ENCODE assay signal across 11 cellular contexts in the genomic region with DNA sequence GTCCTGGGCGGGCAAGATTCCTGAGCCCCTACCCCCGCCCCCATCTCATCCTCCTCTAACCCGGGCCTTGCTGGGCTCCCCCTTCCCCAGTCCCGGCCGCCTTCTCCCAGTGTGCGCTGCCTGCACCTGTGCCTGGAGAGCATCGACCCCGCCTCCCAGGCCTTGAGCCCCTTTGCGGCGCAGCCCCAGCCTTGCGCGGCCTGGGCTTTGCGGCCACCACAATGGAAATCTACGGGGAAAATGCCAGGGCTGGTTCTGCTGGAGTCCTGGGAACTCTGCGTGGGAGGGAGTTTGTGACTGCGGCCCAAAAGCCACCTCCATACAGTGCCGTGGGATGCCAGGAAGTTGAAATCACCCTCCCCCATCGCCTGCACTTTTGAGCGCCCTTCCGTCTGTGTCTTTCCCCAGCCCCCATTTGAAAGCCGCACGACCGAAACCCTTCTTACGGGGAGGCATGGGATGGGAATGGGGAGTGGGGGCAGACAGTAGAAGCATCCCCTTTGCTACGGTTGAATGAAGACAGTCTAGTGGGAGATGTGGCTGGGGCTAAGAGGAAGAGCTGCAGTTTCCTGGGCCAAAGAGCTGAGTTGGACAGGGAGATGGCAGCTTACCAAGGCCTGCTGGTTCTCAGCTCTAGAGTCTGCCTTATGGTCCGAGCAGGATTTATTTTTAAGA. TPM values are rescaled to one million over a fixed set of nuclear protein-coding genes. Genes with fewer than 3 reads are reported as not detected.
A peak's percentile ranks its signal among the peaks of the same experiment; 100 is the strongest.
DNase-seq lines count a peak whose midpoint lies in the region; ATAC-seq and TF ChIP-seq lines count a peak whose summit lies in the region.
"Had no signal": no experiment of that assay in that cellular context is flagged by ENCODE, and none has a peak within 500 bp of the region (broad histone marks: within the 10 kb centered on the region; RNA-seq: fewer than 3 reads in every experiment).

No MANE protein-coding gene starts in this region.

- no peak for TF ChIP-seq POLR2A in tibial nerve (IDR thresholded peaks at IDR 0.05)

- no peak overlapping the region for H3K27ac ChIP-seq in SK-N-SH (ENCODE audit: low read depth in 2 of 2, low read length in 1 of 2)
- peak overlapping the region; percentile 72 to 90 (median 81) for H3K27ac ChIP-seq in tibial nerve

- H3F3A ChIP-seq in SK-N-SH (replicated peaks; ENCODE audit: insufficient read depth): no peaks in the 10 kb centered on the region

- H3K9me3 ChIP-seq in SK-N-SH (no peaks in the 10 kb centered on the region), iPS-15b (ENCODE audit: control insufficient read depth, insufficient read depth, low read length) (no peaks in the 10 kb centered on the region), tibial nerve (no peaks in the 10 kb centered on the region)

- no peaks in the 10 kb centered on the region for H3K9me2 ChIP-seq in SK-N-SH

- 92% methylated on average over 23 of the region's 26 CpGs for WGBS in SK-N-SH (ENCODE audit: low lambda C conversion rate)
- 4 to 9% methylated on average over 22 to 26 of the region's 26 CpGs for WGBS in tibial nerve, 2 donors

- H4K20me1 ChIP-seq in SK-N-SH (ENCODE audit: insufficient read depth): no peaks in the 10 kb centered on the region

- H3K9ac ChIP-seq in SK-N-SH: no peak overlapping the region
- peak overlapping the region; percentile 77 for H3K9ac ChIP-seq in iPS-15b (ENCODE audit: low read depth, low read length)

- POLR2A ChIA-PET in SK-N-SH (lab: Yijun Ruan, JAX): no interaction called here

- no peak overlapping the region for H2AFZ ChIP-seq in SK-N-SH (ENCODE audit: low read depth)

- ATAC-seq in SK-N-SH treated with all-trans-retinoic acid at 6 μM for 48 hours: no peak

- no peak for TF ChIP-seq CTCF in SK-N-SH (IDR thresholded peaks at IDR 0.05)
- TF ChIP-seq CTCF in tibial nerve (IDR thresholded peaks at IDR 0.05): no peak

- DNase-seq in SK-N-SH (no peak), RPMI8226 (peak; percentile 27), tibial nerve (ENCODE audit: low spot score in 2 of 2) (no peak), activated gamma-delta T cell (lab: John Stamatoyannopoulos, UW) (no peak), HT-29 (ENCODE audit: low spot score) (no peak)
- DNase-seq in activated effector memory CD4-positive, alpha-beta T cell treated with anti-CD3 and anti-CD28 coated beads, Interleukin-2, amount 50 U/mL, for 16 hours: no peak
- DNase-seq: activated T-cell treated with anti-CD3 and anti-CD28 coated beads, Interleukin-2, amount 50 U/mL, for 4 hours had no signal

- H3K36me3 ChIP-seq in SK-N-SH (replicated peaks in 1 of 2; ENCODE audit: control insufficient read depth in 1 of 2, insufficient read depth in 2 of 2, low read length in 1 of 2) (no peaks in the 10 kb centered on the region), iPS-15b (ENCODE audit: control insufficient read depth, insufficient read depth, low read length) (peaks cover 9% of the 10 kb centered on the region), tibial nerve (no peaks in the 10 kb centered on the region)

- CTCF ChIA-PET in SK-N-SH (lab: Yijun Ruan, JAX): interaction anchor here (0.9 to 4.8 kb wide), 5 partner anchors 10 to 973 kb away, joined by 3 to 32 read pairs (median 5); no protein-coding TSS in a partner anchor

- no peaks in the 10 kb centered on the region for H3K79me2 ChIP-seq in SK-N-SH (ENCODE audit: insufficient read depth)

- peaks cover 0 to 16% of the 10 kb centered on the region in 2 experiments; a peak in 1 of 4 replicates for H3K4me1 ChIP-seq in SK-N-SH (ENCODE audit: control insufficient read depth in 1 of 2, insufficient read depth in 2 of 2, low read depth in 1 of 2, low read length in 1 of 2)
- H3K4me1 ChIP-seq in iPS-15b (ENCODE audit: control insufficient read depth, insufficient read depth, low read length): peaks cover 33% of the 10 kb centered on the region
- peaks cover 0 to 39% (median 8%) of the 10 kb centered on the region in 4 donors for H3K4me1 ChIP-seq in tibial nerve

- H3K4me3 ChIP-seq in SK-N-SH (ENCODE audit: low read depth in 2 of 2, low read length in 1 of 2): no peak overlapping the region
- peak overlapping the region; percentile 92 for H3K4me3 ChIP-seq in iPS-15b (ENCODE audit: low read depth, low read length)
- H3K4me3 ChIP-seq in tibial nerve: peak overlapping the region; percentile 23 to 59 (median 42)
- H3K4me3 ChIP-seq: lung had no signal

- TF ChIP-seq EP300 in SK-N-SH (IDR thresholded peaks at IDR 0.05; ENCODE audit: borderline replicate concordance in 1 of 2, low read depth in 1 of 2, low read length in 1 of 2): no peak
- no peak for TF ChIP-seq EP300 in tibial nerve (IDR thresholded peaks at IDR 0.05)

- H3K4me2 ChIP-seq in SK-N-SH: peak overlapping the region; percentile 72; the same call in 1 of the 2 replicates

- no peak for TF ChIP-seq RAD21 in SK-N-SH (IDR thresholded peaks at IDR 0.05; ENCODE audit: low read length)

- H3K27me3 ChIP-seq in SK-N-SH (ENCODE audit: insufficient read depth) (peaks cover 14% of the 10 kb centered on the region; the same call in 1 of the 2 replicates), iPS-15b (ENCODE audit: control insufficient read depth, insufficient read depth, low read length) (no peaks in the 10 kb centered on the region), tibial nerve (peaks cover 0 to 97% of the 10 kb centered on the region in 2 donors)

TF ChIP-seq in SK-N-SH, 30 proteins besides CTCF, POLR2A, EP300 and RAD21 (continues in another document):
- TF ChIP-seq ELF1 (IDR thresholded peaks at IDR 0.05) (no peak), SIN3A (IDR thresholded peaks at IDR 0.05; ENCODE audit: borderline replicate concordance, low read depth, low read length) (no peak), MEF2A (IDR thresholded peaks at IDR 0.05; ENCODE audit: borderline replicate concordance, low read depth) (no peak), GABPA (IDR thresholded peaks at IDR 0.05; ENCODE audit: low read depth) (no peak), RCOR1 (IDR thresholded peaks at IDR 0.05; ENCODE audit: low read length) (no peak), GATA2 (CRISPR knock-in tag; IDR thresholded peaks at IDR 0.05) (no peak), POLR2AphosphoS5 (IDR thresholded peaks at IDR 0.05; ENCODE audit: low read depth, low read length) (no peak)
- TF ChIP-seq, protein P1, sequence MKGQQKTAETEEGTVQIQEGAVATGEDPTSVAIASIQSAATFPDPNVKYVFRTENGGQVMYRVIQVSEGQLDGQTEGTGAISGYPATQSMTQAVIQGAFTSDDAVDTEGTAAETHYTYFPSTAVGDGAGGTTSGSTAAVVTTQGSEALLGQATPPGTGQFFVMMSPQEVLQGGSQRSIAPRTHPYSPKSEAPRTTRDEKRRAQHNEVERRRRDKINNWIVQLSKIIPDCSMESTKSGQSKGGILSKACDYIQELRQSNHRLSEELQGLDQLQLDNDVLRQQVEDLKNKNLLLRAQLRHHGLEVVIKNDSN (IDR thresholded peaks at IDR 0.05; ENCODE audit: borderline replicate concordance, low read depth): no peak
- TF ChIP-seq, protein P2, sequence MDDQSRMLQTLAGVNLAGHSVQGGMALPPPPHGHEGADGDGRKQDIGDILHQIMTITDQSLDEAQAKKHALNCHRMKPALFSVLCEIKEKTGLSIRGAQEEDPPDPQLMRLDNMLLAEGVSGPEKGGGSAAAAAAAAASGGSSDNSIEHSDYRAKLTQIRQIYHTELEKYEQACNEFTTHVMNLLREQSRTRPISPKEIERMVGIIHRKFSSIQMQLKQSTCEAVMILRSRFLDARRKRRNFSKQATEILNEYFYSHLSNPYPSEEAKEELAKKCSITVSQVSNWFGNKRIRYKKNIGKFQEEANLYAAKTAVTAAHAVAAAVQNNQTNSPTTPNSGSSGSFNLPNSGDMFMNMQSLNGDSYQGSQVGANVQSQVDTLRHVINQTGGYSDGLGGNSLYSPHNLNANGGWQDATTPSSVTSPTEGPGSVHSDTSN (IDR thresholded peaks at IDR 0.05): no peak
- TF ChIP-seq, protein P3, sequence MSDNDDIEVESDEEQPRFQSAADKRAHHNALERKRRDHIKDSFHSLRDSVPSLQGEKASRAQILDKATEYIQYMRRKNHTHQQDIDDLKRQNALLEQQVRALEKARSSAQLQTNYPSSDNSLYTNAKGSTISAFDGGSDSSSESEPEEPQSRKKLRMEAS (IDR thresholded peaks at IDR 0.05; ENCODE audit: low read depth): no peak

TF ChIP-seq in SK-N-SH treated with all-trans-retinoic acid at 6 μM for 48 hours, 23 proteins besides CTCF, POLR2A, EP300 and RAD21:
- TF ChIP-seq SNAI2 (CRISPR knock-in tag; IDR thresholded peaks at IDR 0.05) (no peak), ZNF8 (CRISPR knock-in tag; IDR thresholded peaks at IDR 0.05) (no peak)

RNA-seq across cellular contexts. Expression of gene SOX2, which starts 1.0 kb away (rescaled TPM):
- polyA plus RNA-seq in SK-N-SH (2012; rRNA removed): 0.10 and 0.13 TPM in 2 replicates
- polyA plus RNA-seq in SK-N-SH (2012; cell fraction: cytosol; rRNA removed): 0.12 and 0.16 TPM in 2 replicates
- polyA plus RNA-seq in SK-N-SH (2012; cell fraction: nucleus; rRNA removed): 0.02 and 0.14 TPM in 2 replicates
- total RNA-seq in tibial nerve: 10 to 100 TPM; 21.3 to 50.5 (median 34.3) TPM
- total RNA-seq in HT-29 (2014; rRNA removed; shearing (Covaris generic)): not detected in 2 replicates
- polyA plus RNA-seq: BJ had no signal

Comparison
In these comparisons a context has a peak if more than half of its experiments do, and no peak if none do; other contexts are left out.
1. H3K27ac ChIP-seq: peak in tibial nerve (4 of 4); none in SK-N-SH (0 of 2).
2. H3K4me3 ChIP-seq: peak in iPS-15b (single experiment) and tibial nerve (4 of 4); none in SK-N-SH (0 of 2).
3. RNA of gene SOX2, which starts 1.0 kb away (total RNA-seq): 21.3 to 50.5 TPM in tibial nerve; not detected in HT-29; every median in the first group is over 10 times any median in the second.